ENCODE assay signal across 10 cellular contexts in genomic region chr15:96273317-96274086, GRCh38. TPM values are rescaled to one million over a fixed set of nuclear protein-coding genes. Genes with fewer than 3 reads are reported as not detected.
DNase-seq lines count a peak whose midpoint lies in the region; ATAC-seq and TF ChIP-seq lines count a peak whose summit lies in the region.
"Had no signal": no experiment of that assay in that cellular context is flagged by ENCODE, and none has a peak within 500 bp of the region (broad histone marks: within the 10 kb centered on the region; RNA-seq: fewer than 3 reads in every experiment).

No MANE protein-coding gene starts in this region.

- H3K4me1 Mint-ChIP-seq in activated CD8-positive, alpha-beta T cell treated with anti-CD3 and anti-CD28 coated beads for 36 hours (ENCODE audit: low read depth): peaks cover 2% of the 10 kb centered on the region
- H3K4me1 Mint-ChIP-seq in activated CD8-positive, alpha-beta T cell treated with anti-CD3 and anti-CD28 coated beads, Interleukin-2, amount 10 ng/mL, durations not matched to agents 7 days and 5 days (ENCODE audit: low read depth): no peaks in the 10 kb centered on the region
- H3K4me1 Mint-ChIP-seq in immature natural killer cell: no peaks in the 10 kb centered on the region
- H3K4me1 Mint-ChIP-seq in CD4-positive, alpha-beta memory T cell: no peaks in the 10 kb centered on the region

- peaks cover 3% of the 10 kb centered on the region for H3K27me3 Mint-ChIP-seq in activated CD8-positive, alpha-beta T cell treated with anti-CD3 and anti-CD28 coated beads for 36 hours
- no peaks in the 10 kb centered on the region for H3K27me3 Mint-ChIP-seq in activated CD8-positive, alpha-beta T cell treated with anti-CD3 and anti-CD28 coated beads, Interleukin-2, amount 10 ng/mL, durations not matched to agents 7 days and 5 days (ENCODE audit: low read depth)
- H3K27me3 Mint-ChIP-seq in immature natural killer cell (ENCODE audit: low read depth in 3 of 3): peaks cover 5 to 9% (median 6%) of the 10 kb centered on the region in 3 donors
- peaks cover 0 to 1% of the 10 kb centered on the region in 2 donors for H3K27me3 Mint-ChIP-seq in CD4-positive, alpha-beta memory T cell

- no peaks in the 10 kb centered on the region for H3K36me3 ChIP-seq in CD4-positive, alpha-beta memory T cell (ENCODE audit: insufficient read depth, low read length)

- DNase-seq in activated CD8-positive, alpha-beta T cell treated with anti-CD3 and anti-CD28 coated beads for 36 hours: peak; percentile 61
- DNase-seq in activated CD8-positive, alpha-beta T cell treated with anti-CD3 and anti-CD28 coated beads, Interleukin-2, amount 10 ng/mL, durations not matched to agents 7 days and 5 days: no peak
- DNase-seq in LHCN-M2 (ENCODE audit: low read depth) (peak; percentile 99), dermis blood vessel endothelial cell (peak; percentile 96), immature natural killer cell (no peak)
- DNase-seq in stimulated activated CD8-positive, alpha-beta memory T cell treated with anti-CD3 and anti-CD28 coated beads, Interleukin-15, amount 100 ng/mL, for 48 hours (ENCODE audit: low read depth in 2 of 2): peak; percentile 13 to 38
- DNase-seq in activated naive CD4-positive, alpha-beta T cell (lab: John Stamatoyannopoulos, UW): no peak
- no peak for DNase-seq in CD4-positive, alpha-beta memory T cell
- DNase-seq: activated T-cell treated with anti-CD3 and anti-CD28 coated beads for 4 hours, NCI-H2029 treated with DMSO at 0.1 percent for 48 hours had no signal

- H3K9me3 Mint-ChIP-seq in activated CD8-positive, alpha-beta T cell treated with anti-CD3 and anti-CD28 coated beads for 36 hours: peaks cover 4% of the 10 kb centered on the region
- H3K9me3 Mint-ChIP-seq in activated CD8-positive, alpha-beta T cell treated with anti-CD3 and anti-CD28 coated beads, Interleukin-2, amount 10 ng/mL, durations not matched to agents 7 days and 5 days (ENCODE audit: insufficient read depth): no peaks in the 10 kb centered on the region
- peaks cover 0 to 1% (median 0%) of the 10 kb centered on the region in 6 donors for H3K9me3 Mint-ChIP-seq in immature natural killer cell
- peaks cover 0 to 6% (median 4%) of the 10 kb centered on the region in 8 donors for H3K9me3 Mint-ChIP-seq in CD4-positive, alpha-beta memory T cell

- CTCF ChIA-PET in activated CD8-positive, alpha-beta T cell treated with anti-CD3 and anti-CD28 coated beads for 36 hours (lab: Charles Lee): no interaction called here
- CTCF ChIA-PET in activated CD8-positive, alpha-beta T cell treated with anti-CD3 and anti-CD28 coated beads, Interleukin-2, amount 10 ng/mL, durations not matched to agents 7 days and 5 days (lab: Charles Lee): no interaction called here
- CTCF ChIA-PET in CD4-positive, alpha-beta memory T cell (lab: Charles Lee; ENCODE audit: partially characterized antibody): no interaction called here

- no peaks in the 10 kb centered on the region for H3K4me1 ChIP-seq in CD4-positive, alpha-beta memory T cell (ENCODE audit: insufficient read depth, low read length)

- intact Hi-C loops in activated CD8-positive, alpha-beta T cell treated with anti-CD3 and anti-CD28 coated beads for 36 hours (cut with micrococcal nuclease): no loop called here
- intact Hi-C loops in CD4-positive, alpha-beta memory T cell (cut with micrococcal nuclease): no loop called here

- TF ChIP-seq CTCF in activated CD8-positive, alpha-beta T cell treated with anti-CD3 and anti-CD28 coated beads for 36 hours (IDR thresholded peaks at IDR 0.05): no peak

- no peak overlapping the region for H3K27ac Mint-ChIP-seq in activated CD8-positive, alpha-beta T cell treated with anti-CD3 and anti-CD28 coated beads for 36 hours
- no peak overlapping the region for H3K27ac Mint-ChIP-seq in activated CD8-positive, alpha-beta T cell treated with anti-CD3 and anti-CD28 coated beads, Interleukin-2, amount 10 ng/mL, durations not matched to agents 7 days and 5 days
- H3K27ac Mint-ChIP-seq in immature natural killer cell: no peak overlapping the region
- H3K27ac Mint-ChIP-seq in CD4-positive, alpha-beta memory T cell: no peak overlapping the region

- no peaks in the 10 kb centered on the region for H3K36me3 Mint-ChIP-seq in activated CD8-positive, alpha-beta T cell treated with anti-CD3 and anti-CD28 coated beads for 36 hours (ENCODE audit: low read depth)
- H3K36me3 Mint-ChIP-seq in activated CD8-positive, alpha-beta T cell treated with anti-CD3 and anti-CD28 coated beads, Interleukin-2, amount 10 ng/mL, durations not matched to agents 7 days and 5 days (ENCODE audit: low read depth): no peaks in the 10 kb centered on the region
- H3K36me3 Mint-ChIP-seq in immature natural killer cell: peaks cover 0 to 4% (median 0%) of the 10 kb centered on the region in 3 donors
- no peaks in the 10 kb centered on the region for H3K36me3 Mint-ChIP-seq in CD4-positive, alpha-beta memory T cell

- no peak overlapping the region for H3K4me3 ChIP-seq in CD4-positive, alpha-beta memory T cell (ENCODE audit: low read length in 2 of 2)

- H3K27ac ChIP-seq in CD4-positive, alpha-beta memory T cell (ENCODE audit: low read depth, low read length): no peak overlapping the region

- POLR2A ChIA-PET in activated CD8-positive, alpha-beta T cell treated with anti-CD3 and anti-CD28 coated beads for 36 hours (lab: Charles Lee): no interaction called here
- POLR2A ChIA-PET in activated CD8-positive, alpha-beta T cell treated with anti-CD3 and anti-CD28 coated beads, Interleukin-2, amount 10 ng/mL, durations not matched to agents 7 days and 5 days (lab: Charles Lee): no interaction called here
- POLR2A ChIA-PET in CD4-positive, alpha-beta memory T cell (lab: Charles Lee; ENCODE audit: partially characterized antibody): no interaction called here

- no peaks in the 10 kb centered on the region for H3K9me3 ChIP-seq in CD4-positive, alpha-beta memory T cell (ENCODE audit: control insufficient read depth in 1 of 2, low read length in 2 of 2)

- ATAC-seq in activated CD8-positive, alpha-beta T cell treated with anti-CD3 and anti-CD28 coated beads for 36 hours: peak; percentile 58
- no peak for ATAC-seq in activated CD8-positive, alpha-beta T cell treated with anti-CD3 and anti-CD28 coated beads, Interleukin-2, amount 10 ng/mL, durations not matched to agents 7 days and 5 days

- H3K27me3 ChIP-seq in CD4-positive, alpha-beta memory T cell (ENCODE audit: insufficient read depth, low read length): no peaks in the 10 kb centered on the region

- H3K4me3 Mint-ChIP-seq in activated CD8-positive, alpha-beta T cell treated with anti-CD3 and anti-CD28 coated beads for 36 hours: no peak overlapping the region
- no peak overlapping the region for H3K4me3 Mint-ChIP-seq in activated CD8-positive, alpha-beta T cell treated with anti-CD3 and anti-CD28 coated beads, Interleukin-2, amount 10 ng/mL, durations not matched to agents 7 days and 5 days
- no peak overlapping the region for H3K4me3 Mint-ChIP-seq in immature natural killer cell
- H3K4me3 Mint-ChIP-seq in CD4-positive, alpha-beta memory T cell: no peak overlapping the region

RNA-seq across cellular contexts. Expression of gene NR2F2, which starts 57.0 kb away (rescaled TPM):
- total RNA-seq in activated CD8-positive, alpha-beta T cell treated with anti-CD3 and anti-CD28 coated beads for 36 hours: not detected
- not detected for total RNA-seq in activated CD8-positive, alpha-beta T cell treated with anti-CD3 and anti-CD28 coated beads, Interleukin-2, amount 10 ng/mL, durations not matched to agents 7 days and 5 days
- 8.5 and 11.6 TPM in 2 replicates for total RNA-seq in LHCN-M2 (2014; rRNA removed)
- 34.8 TPM for polyA plus RNA-seq in LHCN-M2 (2012)
- 14.0 and 36.6 TPM in 2 replicates for total RNA-seq in dermis blood vessel endothelial cell
- polyA plus RNA-seq in immature natural killer cell: not detected
- total RNA-seq in CD4-positive, alpha-beta memory T cell: not detected
- polyA plus RNA-seq in CD4-positive, alpha-beta memory T cell: not detected

Comparison
In these comparisons a context has a peak if more than half of its experiments do, and no peak if none do; other contexts are left out.
1. DNase-seq: peak in activated CD8-positive, alpha-beta T cell treated with anti-CD3 and anti-CD28 coated beads for 36 hours (single experiment), LHCN-M2 (single experiment), dermis blood vessel endothelial cell (single experiment) and stimulated activated CD8-positive, alpha-beta memory T cell treated with anti-CD3 and anti-CD28 coated beads, Interleukin-15, amount 100 ng/mL, for 48 hours (2 of 2); none in activated CD8-positive, alpha-beta T cell treated with anti-CD3 and anti-CD28 coated beads, Interleukin-2, amount 10 ng/mL, durations not matched to agents 7 days and 5 days (single experiment), immature natural killer cell (0 of 3), activated naive CD4-positive, alpha-beta T cell (0 of 4) and CD4-positive, alpha-beta memory T cell (0 of 5).